7 cellular contexts compared by ENCODE assay signal in the genomic region with DNA sequence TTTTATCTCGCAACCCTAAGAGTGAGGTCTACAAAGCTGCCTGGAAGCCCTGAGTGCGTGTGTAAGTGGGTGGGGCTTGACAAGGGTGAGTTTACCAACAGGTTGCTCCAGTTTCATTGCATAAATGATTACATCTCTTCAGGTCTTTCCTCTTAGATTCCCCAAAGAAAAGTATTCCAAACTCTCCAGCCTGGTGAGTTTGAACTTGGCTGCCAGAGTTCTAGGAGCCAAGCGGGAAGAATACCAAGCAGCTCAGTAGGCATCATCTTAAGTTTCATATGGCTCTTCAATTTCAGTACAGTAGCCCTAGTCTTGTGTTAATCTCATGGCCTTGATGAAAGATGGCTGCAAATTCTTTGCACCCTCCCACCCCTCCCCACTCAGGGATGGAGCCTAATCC. TPM values are rescaled to one million over a fixed set of nuclear protein-coding genes. Genes with fewer than 3 reads are reported as not detected.
DNase-seq lines count a peak whose midpoint lies in the region; ATAC-seq, FAIRE-seq and TF ChIP-seq lines count a peak whose summit lies in the region.
"Not testable (repeated sequence)": the region's sequence is repeated elsewhere in the genome, so short reads cannot be mapped to it uniquely, and the experiment has no call there.

No MANE protein-coding gene starts in this region.

- not testable (repeated sequence) for H3K27me3 ChIP-seq in PC-9 (ENCODE audit: insufficient read depth, low read depth); keratinocyte (ENCODE audit: control insufficient read depth, extremely low read depth, insufficient read depth, low read length); left lung

- peak overlapping the region; percentile 2 for H3K27ac Mint-ChIP-seq in central memory CD8-positive, alpha-beta T cell (ENCODE audit: low read depth)
- peak overlapping the region; percentile 52 for H3K27ac Mint-ChIP-seq in stimulated activated memory B cell treated with anti-CD40 and anti-IgM and Interleukin-4, amounts not matched to agents 10 μg/mL and 1 μg/mL and 100 μg/mL, for 72 hours

- H3K9ac ChIP-seq in keratinocyte (ENCODE audit: control insufficient read depth, extremely low read depth, insufficient read depth, low read length): not testable (repeated sequence)

- CTCF ChIA-PET in HEK293 (lab: Yijun Ruan, JAX) (interaction anchor here (0.9 to 2.2 kb wide), 2 partner anchors 14 to 81 kb away, joined by 3 to 17 read pairs; no protein-coding TSS in a partner anchor), PC-9 (lab: Charles Lee) (interaction anchor here (1.5 kb wide), 1 partner anchor 13 kb away, joined by 4 read pairs; no protein-coding TSS in a partner anchor)

- dilution Hi-C loops in keratinocyte (cut with MboI; ENCODE audit: extremely low pct_ligation_motif_present, low sequenced_read_pairs): not testable (repeated sequence)

- not testable (repeated sequence) for ATAC-seq in central memory CD8-positive, alpha-beta T cell (replicated peaks; ENCODE audit: extremely low read depth, poor library complexity, severe bottlenecking); stimulated activated memory B cell treated with anti-CD40 and anti-IgM and Interleukin-4, amounts not matched to agents 10 μg/mL and 1 μg/mL and 100 μg/mL, for 72 hours
- ATAC-seq in left lung: peak; percentile 9

- H3K27ac ChIP-seq in HEK293 (ENCODE audit: extremely low read depth, low read depth, low read length); PC-9; keratinocyte (ENCODE audit: control insufficient read depth, insufficient read depth, low read length); left lung: not testable (repeated sequence)

- H3K27me3 Mint-ChIP-seq in central memory CD8-positive, alpha-beta T cell; stimulated activated memory B cell treated with anti-CD40 and anti-IgM and Interleukin-4, amounts not matched to agents 10 μg/mL and 1 μg/mL and 100 μg/mL, for 72 hours: not testable (repeated sequence)

- DNase-seq in PC-9 (peak; percentile 12 to 65), epithelial cell of esophagus (ENCODE audit: low read depth) (peak; percentile 45)
- DNase-seq in central memory CD8-positive, alpha-beta T cell (ENCODE audit: low spot score in 2 of 2); keratinocyte (ENCODE audit: low read depth, low spot score); left lung: not testable (repeated sequence)

- not testable (repeated sequence) for H3K9me3 ChIP-seq in HEK293 (ENCODE audit: control insufficient read depth, insufficient read depth, low read depth, low read length); PC-9 (ENCODE audit: insufficient read depth, low read depth); keratinocyte (ENCODE audit: control insufficient read depth, low read depth, low read length); left lung

- intact Hi-C loops in PC-9 (cut with micrococcal nuclease; ENCODE audit: unreplicated experiment): not testable (repeated sequence)
- intact Hi-C loops in left lung (cut with DNase I): loop anchor here in 1 of 2 donors (10.0 kb wide), 1 partner anchor 77 kb away; no protein-coding TSS in a partner anchor

- not testable (repeated sequence) for H3K4me1 ChIP-seq in HEK293 (ENCODE audit: control insufficient read depth, insufficient read depth, low read length)
- H3K4me1 ChIP-seq in PC-9 (replicated peaks; ENCODE audit: insufficient read depth) (peaks cover 44% of the 10 kb centered on the region), keratinocyte (ENCODE audit: control insufficient read depth, extremely low read depth, insufficient read depth, low read length) (peaks cover 19% of the 10 kb centered on the region), left lung (peaks cover 4 to 24% of the 10 kb centered on the region in 2 donors)

- not testable (repeated sequence) for H3K9me3 Mint-ChIP-seq in central memory CD8-positive, alpha-beta T cell; stimulated activated memory B cell treated with anti-CD40 and anti-IgM and Interleukin-4, amounts not matched to agents 10 μg/mL and 1 μg/mL and 100 μg/mL, for 72 hours

- peaks cover 20% of the 10 kb centered on the region for H3F3A ChIP-seq in PC-9 (ENCODE audit: insufficient read depth, low read depth)

- H3K36me3 Mint-ChIP-seq in central memory CD8-positive, alpha-beta T cell (ENCODE audit: insufficient read depth); stimulated activated memory B cell treated with anti-CD40 and anti-IgM and Interleukin-4, amounts not matched to agents 10 μg/mL and 1 μg/mL and 100 μg/mL, for 72 hours: not testable (repeated sequence)

- peak; percentile 60 for FAIRE-seq in keratinocyte (lab: Jason Lieb, UNC)

- H3K9me2 ChIP-seq in PC-9 (ENCODE audit: insufficient read depth): not testable (repeated sequence)

- H3K79me2 ChIP-seq in PC-9 (ENCODE audit: low read depth) (peaks cover 10% of the 10 kb centered on the region; the same call in 1 of the 2 replicates), keratinocyte (ENCODE audit: control insufficient read depth, insufficient read depth, low read length) (peaks cover 10% of the 10 kb centered on the region)

- POLR2A ChIA-PET in HEK293 (lab: Yijun Ruan, JAX); PC-9 (lab: Charles Lee; ENCODE audit: unreplicated experiment): not testable (repeated sequence)

- not testable (repeated sequence) for H4K20me1 ChIP-seq in PC-9 (ENCODE audit: insufficient read depth); keratinocyte (ENCODE audit: control insufficient read depth, extremely low read depth, insufficient read depth, low read length)

- H3K36me3 ChIP-seq in HEK293 (ENCODE audit: control insufficient read depth in 2 of 2, insufficient read depth in 1 of 2, low read length in 2 of 2); PC-9 (ENCODE audit: low read depth); keratinocyte (ENCODE audit: control insufficient read depth in 2 of 2, extremely low read depth in 1 of 2, insufficient read depth in 2 of 2, low read length in 2 of 2); left lung: not testable (repeated sequence)

- not testable (repeated sequence) for BruUV-seq in PC-9 (replicated peaks; lab: Mats Ljungman, UMichigan)

- H3K4me3 ChIP-seq in HEK293 (ENCODE audit: low read depth, low read length); PC-9; epithelial cell of esophagus (ENCODE audit: low read length); keratinocyte (ENCODE audit: control insufficient read depth in 2 of 3, extremely low read depth in 1 of 3, insufficient read depth in 2 of 3, low read depth in 1 of 3, low read length in 3 of 3); left lung: not testable (repeated sequence)

- peak overlapping the region; percentile 53 for H3K4me2 ChIP-seq in PC-9
- H3K4me2 ChIP-seq in keratinocyte (ENCODE audit: control insufficient read depth, extremely low read depth, insufficient read depth, low read depth, low read length): not testable (repeated sequence)

- not testable (repeated sequence) for H3K4me3 Mint-ChIP-seq in central memory CD8-positive, alpha-beta T cell; stimulated activated memory B cell treated with anti-CD40 and anti-IgM and Interleukin-4, amounts not matched to agents 10 μg/mL and 1 μg/mL and 100 μg/mL, for 72 hours

- H2AFZ ChIP-seq in PC-9; keratinocyte (ENCODE audit: control insufficient read depth, low read length): not testable (repeated sequence)

- TF ChIP-seq CTCF in HEK293 (tag by site-specific recombination; IDR thresholded peaks at IDR 0.05); PC-9 (conservative IDR thresholded peaks at IDR 0.05); epithelial cell of esophagus (IDR thresholded peaks at IDR 0.05; ENCODE audit: insufficient read depth, low read depth, low read length, missing control alignments); keratinocyte (optimal IDR thresholded peaks at IDR 0.05 in 1 of 3, IDR thresholded peaks at IDR 0.05 in 1 of 3, conservative IDR thresholded peaks at IDR 0.05 in 1 of 3; ENCODE audit: extremely low read depth in 1 of 3, insufficient read depth in 2 of 3, low read length in 3 of 3); left lung (IDR thresholded peaks at IDR 0.05): not testable (repeated sequence)

- peaks cover 17% of the 10 kb centered on the region for H3K4me1 Mint-ChIP-seq in central memory CD8-positive, alpha-beta T cell
- H3K4me1 Mint-ChIP-seq in stimulated activated memory B cell treated with anti-CD40 and anti-IgM and Interleukin-4, amounts not matched to agents 10 μg/mL and 1 μg/mL and 100 μg/mL, for 72 hours: peaks cover 49% of the 10 kb centered on the region

- H3K9me1 ChIP-seq in keratinocyte (ENCODE audit: control insufficient read depth, extremely low read depth, insufficient read depth, low read length): not testable (repeated sequence)

TF ChIP-seq in HEK293, 187 proteins besides CTCF, POLR2A, EP300 and RAD21:
- TF ChIP-seq SCRT2 (tag by site-specific recombination; IDR thresholded peaks at IDR 0.05): 0 out of 2 replicates have a peak, but pooled peaks have one; percentile 15

RNA-seq across cellular contexts. Expression of a gene that starts 3.8 kb away (rescaled TPM):
- 82.9 and 109 TPM in 2 replicates for total RNA-seq in PC-9 (2021)
- 143 to 268 TPM (median 209 TPM) in 3 replicates for polyA plus RNA-seq in keratinocyte
- polyA plus RNA-seq in keratinocyte (2011; ENCODE audit: low read depth): 163 TPM
- polyA plus RNA-seq in keratinocyte (2011; cell fraction: cytosol; rRNA removed): 167 and 222 TPM in 2 replicates
- 183 and 208 TPM in 2 replicates for polyA plus RNA-seq in keratinocyte (2011; cell fraction: nucleus; rRNA removed)
- 149 and 191 TPM in 2 replicates for polyA plus RNA-seq in keratinocyte (2012; ENCODE audit: low replicate concordance)
- polyA minus RNA-seq in keratinocyte: 152 to 289 TPM (median 216 TPM) in 3 replicates
- polyA minus RNA-seq in keratinocyte (2011; cell fraction: cytosol; rRNA and poly(A)+ RNA removed): 144 TPM
- 57.3 and 91.8 TPM in 2 replicates for polyA minus RNA-seq in keratinocyte (2011; cell fraction: nucleus; rRNA and poly(A)+ RNA removed)
- 100 to 1,000 TPM; 162 to 217 TPM for total RNA-seq in left lung
